Comparison of ENCODE assay signal across 19 cellular contexts in the genomic region with DNA sequence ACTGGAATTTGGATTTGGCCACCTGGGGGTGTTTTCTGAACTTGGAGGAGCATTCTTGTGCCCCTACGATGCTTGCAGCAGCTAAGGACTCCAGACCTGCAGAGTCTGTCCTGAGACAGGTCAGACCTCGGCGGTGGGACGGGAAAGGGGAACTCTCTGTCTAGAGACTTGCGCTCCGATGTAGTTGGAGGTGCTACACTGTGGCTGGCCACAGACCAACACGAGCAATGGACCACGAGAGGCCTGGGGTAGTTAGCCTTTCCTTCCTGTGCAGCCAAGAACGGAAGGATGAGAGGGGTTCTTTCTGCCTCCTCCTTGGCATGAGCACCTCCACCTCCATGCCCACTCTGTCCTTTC. TPM values are rescaled to one million over a fixed set of nuclear protein-coding genes. Genes with fewer than 3 reads are reported as not detected.
DNase-seq lines count a peak whose midpoint lies in the region; ATAC-seq and TF ChIP-seq lines count a peak whose summit lies in the region.
"Had no signal": no experiment of that assay in that cellular context is flagged by ENCODE, and none has a peak within 500 bp of the region (broad histone marks: within the 10 kb centered on the region; RNA-seq: fewer than 3 reads in every experiment).

No MANE protein-coding gene starts in this region.

- TF ChIP-seq CTCF in left ventricle myocardium inferior (IDR thresholded peaks at IDR 0.05; ENCODE audit: borderline replicate concordance): no peak
- TF ChIP-seq CTCF in left lung (IDR thresholded peaks at IDR 0.05): no peak
- TF ChIP-seq CTCF in prostate gland (IDR thresholded peaks at IDR 0.05): no peak
- TF ChIP-seq CTCF in ovary (IDR thresholded peaks at IDR 0.05): no peak

- peak overlapping the region; percentile 88 for H3K27ac ChIP-seq in left ventricle myocardium inferior (replicated peaks)
- H3K27ac ChIP-seq in left lung: peak overlapping the region; percentile 70 to 76
- H3K27ac ChIP-seq in prostate gland: peak overlapping the region; percentile 65 to 67
- peak overlapping the region in 1 of 2 donors; percentile 58 for H3K27ac ChIP-seq in ovary
- H3K27ac ChIP-seq: WERI-Rb-1 had no signal

- 85% methylated on average over 9 of the region's 9 CpGs for WGBS in prostate gland
- WGBS in ovary, 3 donors: 79 to 84% (median 79%) methylated on average over 9 of the region's 9 CpGs

- H3K27me3 ChIP-seq in left ventricle myocardium inferior (ENCODE audit: low read depth) (no peaks in the 10 kb centered on the region), left lung (no peaks in the 10 kb centered on the region), prostate gland (replicated peaks; ENCODE audit: insufficient read depth) (no peaks in the 10 kb centered on the region), ovary (no peaks in the 10 kb centered on the region)

- no peak for TF ChIP-seq EP300 in ovary (IDR thresholded peaks at IDR 0.05)

- intact Hi-C loops in left ventricle myocardium inferior (cut with micrococcal nuclease): no loop called here
- intact Hi-C loops in Right ventricle myocardium superior (cut with DNase I): no loop called here
- intact Hi-C loops in left lung (cut with DNase I): no loop called here
- intact Hi-C loops in prostate gland (cut with DNase I): no loop called here
- intact Hi-C loops in ovary (cut with DNase I): no loop called here

- ATAC-seq in Right ventricle myocardium superior (ENCODE audit: poor library complexity) (no peak), left lung (no peak), GM18909 (IDR thresholded peaks at IDR 0.05; ENCODE audit: poor library complexity, unreplicated experiment) (no peak)

- H3K4me1 ChIP-seq in left ventricle myocardium inferior (peaks cover 48% of the 10 kb centered on the region), left lung (peaks cover 17 to 52% of the 10 kb centered on the region in 2 donors), prostate gland (replicated peaks) (peaks cover 9% of the 10 kb centered on the region), ovary (ENCODE audit: insufficient read depth) (peaks cover 22% of the 10 kb centered on the region)

- no peak overlapping the region for H3K4me3 ChIP-seq in left ventricle myocardium inferior
- no peak overlapping the region for H3K4me3 ChIP-seq in left lung
- no peak overlapping the region for H3K4me3 ChIP-seq in prostate gland
- no peak overlapping the region for H3K4me3 ChIP-seq in ovary

- H3K9me3 ChIP-seq in left ventricle myocardium inferior (replicated peaks): no peaks in the 10 kb centered on the region
- H3K9me3 ChIP-seq in left lung: no peaks in the 10 kb centered on the region
- H3K9me3 ChIP-seq in prostate gland: no peaks in the 10 kb centered on the region
- no peaks in the 10 kb centered on the region for H3K9me3 ChIP-seq in ovary

- DNase-seq in left ventricle myocardium inferior (no peak), Right ventricle myocardium superior (no peak), left lung (no peak), prostate gland (ENCODE audit: low spot score) (no peak), ovary (no peak), NCI-H1436 treated with DMSO at 0.1 percent for 48 hours (lab: John Stamatoyannopoulos, UW) (no peak), KG1 (lab: John Stamatoyannopoulos, UW) (no peak)
- DNase-seq: activated CD8-positive, alpha-beta memory T cell treated with anti-CD3 and anti-CD28 coated beads for 24 hours; activated effector memory CD4-positive, alpha-beta T cell treated with anti-CD3 and anti-CD28 coated beads, Interleukin-2, amount 50 U/mL, for 16 hours; anterior cingulate cortex; erythroblast; hippocampal formation; NCI-H1092; NCI-H82; stimulated activated CD4-positive, alpha-beta T cell treated with anti-CD3 and anti-CD28 coated beads, Interleukin-2, amount 100 ng/mL, for 24 hours; WERI-Rb-1 had no signal

- H3K36me3 ChIP-seq in left ventricle myocardium inferior (no peaks in the 10 kb centered on the region), left lung (no peaks in the 10 kb centered on the region), prostate gland (no peaks in the 10 kb centered on the region), ovary (no peaks in the 10 kb centered on the region)
- H3K36me3 ChIP-seq: WERI-Rb-1 had no signal

- TF ChIP-seq POLR2A in prostate gland (IDR thresholded peaks at IDR 0.05) (no peak), ovary (IDR thresholded peaks at IDR 0.05) (no peak)

RNA-seq across cellular contexts. Expression of a gene that starts 5.9 kb away (rescaled TPM):
- total RNA-seq in left ventricle myocardium inferior: 26.2 TPM
- 25.5 TPM for total RNA-seq in Right ventricle myocardium superior
- 100 to 1,000 TPM; 116 to 137 TPM for total RNA-seq in left lung
- total RNA-seq in prostate gland: 100 to 1,000 TPM in 1 of 2 donors, 10 to 100 TPM in 1; 32.2 to 120 TPM
- total RNA-seq in ovary: 10 to 100 TPM; 58.3 to 93.7 (median 72.7) TPM
- 10 to 100 TPM; 44.5 to 71.6 TPM for polyA plus RNA-seq in ovary

RNA-seq across cellular contexts. Expression of a gene that starts 30.2 kb away (rescaled TPM):
- total RNA-seq in left ventricle myocardium inferior: 3.2 TPM
- 3.3 TPM for total RNA-seq in Right ventricle myocardium superior
- total RNA-seq in left lung: 1 to 10 TPM; 8.5 to 9.9 TPM
- total RNA-seq in prostate gland: 1 to 10 TPM; 8.2 to 9.3 TPM
- total RNA-seq in ovary: 1 to 10 TPM; 2.6 to 5.4 (median 4.5) TPM
- polyA plus RNA-seq in ovary: 1 to 10 TPM; 2.9 to 5.1 TPM

RNA-seq across cellular contexts. Expression of a gene that starts 36.0 kb away (rescaled TPM):
- total RNA-seq in left ventricle myocardium inferior (52.8 TPM), Right ventricle myocardium superior (48.2 TPM), left lung (1 to 10 TPM; 7.7 to 9.7 TPM), prostate gland (10 to 100 TPM in 1 of 2 donors, 1 to 10 TPM in 1; 9.7 to 10.6 TPM), ovary (10 to 100 TPM in 3 of 7 donors, 1 to 10 TPM in 3, under 1 TPM in 1; 0.83 to 13.9 (median 5.7) TPM)
- 10 to 100 TPM in 1 of 2 donors, 1 to 10 TPM in 1; 3.6 to 10.6 TPM for polyA plus RNA-seq in ovary

RNA-seq across cellular contexts. Expression of a gene that starts 47.3 kb away (rescaled TPM):
- 3.4 TPM for total RNA-seq in left ventricle myocardium inferior
- 5.6 TPM for total RNA-seq in Right ventricle myocardium superior
- 10 to 100 TPM; 16.8 to 40.3 TPM for total RNA-seq in left lung
- 10 to 100 TPM; 14.8 to 22.6 TPM for total RNA-seq in prostate gland
- total RNA-seq in ovary: 10 to 100 TPM in 1 of 7 donors, 1 to 10 TPM in 5, under 1 TPM in 1; 0.45 to 21.1 (median 3.8) TPM
- polyA plus RNA-seq in ovary: under 1 TPM in 1 of 2 donors, not detected in 1; 0.42 TPM
- total RNA-seq: G401, myocyte had no signal
